ENCODE assay signal across 17 cellular contexts in the genomic region with DNA sequence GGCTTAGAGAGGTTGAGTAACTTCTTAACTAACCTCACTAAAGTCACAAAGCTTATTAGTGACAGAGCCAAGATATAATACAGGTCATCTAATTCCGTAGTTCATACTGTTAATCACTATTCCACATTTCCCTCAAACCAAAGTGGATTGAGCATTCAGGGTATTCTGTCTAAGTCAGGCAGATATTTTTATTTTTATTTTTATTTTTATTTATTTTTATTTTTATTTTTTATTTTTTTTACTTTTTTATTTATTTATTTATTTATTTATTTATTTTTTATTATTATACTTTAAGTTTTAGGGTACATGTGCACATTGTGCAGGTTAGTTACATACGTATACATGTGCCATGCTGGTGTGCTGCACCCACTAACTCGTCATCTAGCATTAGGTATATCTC. TPM values are rescaled to one million over a fixed set of nuclear protein-coding genes. Genes with fewer than 3 reads are reported as not detected.
"Had no signal": no experiment of that assay in that cellular context is flagged by ENCODE, and none has a peak within 500 bp of the region (broad histone marks: within the 10 kb centered on the region; RNA-seq: fewer than 3 reads in every experiment).

No MANE protein-coding gene starts in this region.

RNA-seq across cellular contexts. Expression of a gene that starts 48.8 kb away (rescaled TPM):
- total RNA-seq: activated naive CD4-positive, alpha-beta T cell treated with anti-CD3 and anti-CD28 coated beads for 36 hours; activated naive CD4-positive, alpha-beta T cell treated with anti-CD3 and anti-CD28 coated beads, Interleukin-2, amount 50 U/mL, for 72 hours; activated naive CD8-positive, alpha-beta T cell treated with anti-CD3 and anti-CD28 coated beads for 36 hours; activated naive CD8-positive, alpha-beta T cell treated with anti-CD3 and anti-CD28 coated beads, Interleukin-2, amount 10 ng/mL, durations not matched to agents 7 days and 5 days; activated T-cell treated with anti-CD3 and anti-CD28 coated beads, Interleukin-2, amount 50 U/mL, for 4 hours; activated T-cell treated with anti-CD3 and anti-CD28 coated beads, Interleukin-2, amount 50 U/mL, for 72 hours; activated T-helper 1 cell treated with anti-CD3 and anti-CD28 coated beads, Interleukin-12 subunit alpha, Interleukin-12 subunit beta, Interleukin-2, Interleukin-4 antibody, amounts not matched to agents 30 ng/mL and 10 ng/mL and 1 ng/mL, durations not matched to agents 14 hours and 24 hours and 36 hours; activated T-helper 2 cell treated with anti-CD3 and anti-CD28 coated beads, Interferon-gamma antibody, Interleukin-2, Interleukin-4, amounts not matched to agents 10 μg/mL and 5 μg/mL and 100 μg/mL, durations not matched to agents 14 hours and 24 hours and 36 hours; aorta; ascending aorta; astrocyte; body of pancreas; breast epithelium; bronchial epithelial cell; cerebellum; chondrocyte had no signal
- polyA plus RNA-seq: adipose tissue, aorta had no signal
